ENCODE assay signal across 8 cellular contexts in genomic region chr1:155051777-155052398, GRCh38. TPM values are rescaled to one million over a fixed set of nuclear protein-coding genes. Genes with fewer than 3 reads are reported as not detected.
DNase-seq lines count a peak whose midpoint lies in the region; ATAC-seq and TF ChIP-seq lines count a peak whose summit lies in the region.

No MANE protein-coding gene starts in this region.

- H3K36me3 ChIP-seq in left lung, result peaks cover 0 to 34% of the 10 kb centered on the region in 2 donors

- peak overlapping the region; percentile 81 to 97 for H3K27ac ChIP-seq in left lung

- peak overlapping the region; percentile 68 for H3K4me3 ChIP-seq in choroid plexus epithelial cell (ENCODE audit: low read depth, low read length)
- H3K4me3 ChIP-seq in left lung, result peak overlapping the region; percentile 78 to 95

- H3K27ac Mint-ChIP-seq in WTC11, result no peak overlapping the region

- H3K4me1 Mint-ChIP-seq in WTC11, result peaks cover 32% of the 10 kb centered on the region

- TF ChIP-seq CTCF in WTC11 (IDR thresholded peaks at IDR 0.05) (no peak), choroid plexus epithelial cell (conservative IDR thresholded peaks at IDR 0.05; ENCODE audit: low read depth, low read length) (no peak), left lung (IDR thresholded peaks at IDR 0.05) (no peak)

- peak overlapping the region; percentile 65 for H3K4me3 Mint-ChIP-seq in WTC11

- peak; percentile 1; the same call in 1 of the 2 replicates for ATAC-seq in WTC11
- peak; percentile 50 for ATAC-seq in left lung
- ATAC-seq in HG03280 (IDR thresholded peaks at IDR 0.05; ENCODE audit: unreplicated experiment), result no peak

- CTCF ChIA-PET in WTC11 (lab: Charles Lee), result interaction anchor here (0.6 to 9.4 kb wide), 22 partner anchors 8 to 203 kb away, joined by 3 to 176 read pairs (median 8); partner anchors contain the start of genes EFNA3, EFNA4, SHC1 and ZBTB7B

- H3K9me3 Mint-ChIP-seq in WTC11, result no peaks in the 10 kb centered on the region

- intact Hi-C loops in left lung (cut with DNase I), result no loop called here

- peaks cover 15 to 42% of the 10 kb centered on the region in 2 donors for H3K4me1 ChIP-seq in left lung

- DNase-seq in activated gamma-delta T cell treated with Interleukin-2 at 50 U/mL for 16 hours, result peak; percentile 34
- no peak for DNase-seq in activated gamma-delta T cell (lab: John Stamatoyannopoulos, UW)
- peak; percentile 33 for DNase-seq in NCI-H1092 treated with DMSO at 0.1 percent for 48 hours (lab: John Stamatoyannopoulos, UW)
- DNase-seq in WTC11 (ENCODE audit: low spot score), result no peak
- DNase-seq in choroid plexus epithelial cell (ENCODE audit: low read depth), result no peak
- DNase-seq in left lung, result peak; percentile 81 to 85
- peak in 2 of 3 experiments; percentile 20 to 34 for DNase-seq in stimulated activated CD4-positive, alpha-beta T cell treated with anti-CD3 and anti-CD28 coated beads, TNF-alpha, amount 100 ng/mL, for 4 hours (ENCODE audit: low read depth in 3 of 3)

- no peaks in the 10 kb centered on the region for H3K9me3 ChIP-seq in left lung

- H3K27me3 Mint-ChIP-seq in WTC11 (ENCODE audit: low read depth), result peaks cover 20% of the 10 kb centered on the region

- H3K27me3 ChIP-seq in left lung, result no peaks in the 10 kb centered on the region

- no peaks in the 10 kb centered on the region for H3K36me3 Mint-ChIP-seq in WTC11

- POLR2A ChIA-PET in WTC11 (lab: Charles Lee), result interaction anchor here (0.6 kb wide), 1 partner anchor 30 kb away, joined by 3 read pairs; no protein-coding TSS in a partner anchor

TF ChIP-seq in WTC11, 78 proteins besides CTCF, POLR2A, EP300 and RAD21 (continues in another document):
- TF ChIP-seq AFF4 (CRISPR knock-in tag; IDR thresholded peaks at IDR 0.05; ENCODE audit: borderline replicate concordance) (no peak), NFATC4 (CRISPR knock-in tag; IDR thresholded peaks at IDR 0.05) (no peak), MYBL2 (CRISPR knock-in tag; IDR thresholded peaks at IDR 0.05) (no peak), ZNF317 (CRISPR knock-in tag; IDR thresholded peaks at IDR 0.05; ENCODE audit: borderline replicate concordance, low read depth) (no peak), E2F4 (CRISPR knock-in tag; IDR thresholded peaks at IDR 0.05; ENCODE audit: borderline replicate concordance, low read depth) (no peak), FOXJ3 (CRISPR knock-in tag; IDR thresholded peaks at IDR 0.05; ENCODE audit: borderline replicate concordance) (no peak), ESRRA (CRISPR knock-in tag; IDR thresholded peaks at IDR 0.05; ENCODE audit: borderline replicate concordance) (no peak), ATF1 (CRISPR knock-in tag; IDR thresholded peaks at IDR 0.05) (no peak), ZNF396 (CRISPR knock-in tag; IDR thresholded peaks at IDR 0.05; ENCODE audit: borderline replicate concordance) (no peak), NR3C1 (CRISPR knock-in tag; conservative IDR thresholded peaks at IDR 0.05; ENCODE audit: low read depth) (no peak)
- TF ChIP-seq, protein P1, sequence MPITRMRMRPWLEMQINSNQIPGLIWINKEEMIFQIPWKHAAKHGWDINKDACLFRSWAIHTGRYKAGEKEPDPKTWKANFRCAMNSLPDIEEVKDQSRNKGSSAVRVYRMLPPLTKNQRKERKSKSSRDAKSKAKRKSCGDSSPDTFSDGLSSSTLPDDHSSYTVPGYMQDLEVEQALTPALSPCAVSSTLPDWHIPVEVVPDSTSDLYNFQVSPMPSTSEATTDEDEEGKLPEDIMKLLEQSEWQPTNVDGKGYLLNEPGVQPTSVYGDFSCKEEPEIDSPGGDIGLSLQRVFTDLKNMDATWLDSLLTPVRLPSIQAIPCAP (CRISPR knock-in tag; IDR thresholded peaks at IDR 0.05), result no peak
- TF ChIP-seq, protein P2, sequence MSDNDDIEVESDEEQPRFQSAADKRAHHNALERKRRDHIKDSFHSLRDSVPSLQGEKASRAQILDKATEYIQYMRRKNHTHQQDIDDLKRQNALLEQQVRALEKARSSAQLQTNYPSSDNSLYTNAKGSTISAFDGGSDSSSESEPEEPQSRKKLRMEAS (CRISPR knock-in tag; IDR thresholded peaks at IDR 0.05), result no peak
- TF ChIP-seq, protein P3, sequence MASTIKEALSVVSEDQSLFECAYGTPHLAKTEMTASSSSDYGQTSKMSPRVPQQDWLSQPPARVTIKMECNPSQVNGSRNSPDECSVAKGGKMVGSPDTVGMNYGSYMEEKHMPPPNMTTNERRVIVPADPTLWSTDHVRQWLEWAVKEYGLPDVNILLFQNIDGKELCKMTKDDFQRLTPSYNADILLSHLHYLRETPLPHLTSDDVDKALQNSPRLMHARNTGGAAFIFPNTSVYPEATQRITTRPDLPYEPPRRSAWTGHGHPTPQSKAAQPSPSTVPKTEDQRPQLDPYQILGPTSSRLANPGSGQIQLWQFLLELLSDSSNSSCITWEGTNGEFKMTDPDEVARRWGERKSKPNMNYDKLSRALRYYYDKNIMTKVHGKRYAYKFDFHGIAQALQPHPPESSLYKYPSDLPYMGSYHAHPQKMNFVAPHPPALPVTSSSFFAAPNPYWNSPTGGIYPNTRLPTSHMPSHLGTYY (CRISPR knock-in tag; IDR thresholded peaks at IDR 0.05), result no peak
- TF ChIP-seq, protein P4, sequence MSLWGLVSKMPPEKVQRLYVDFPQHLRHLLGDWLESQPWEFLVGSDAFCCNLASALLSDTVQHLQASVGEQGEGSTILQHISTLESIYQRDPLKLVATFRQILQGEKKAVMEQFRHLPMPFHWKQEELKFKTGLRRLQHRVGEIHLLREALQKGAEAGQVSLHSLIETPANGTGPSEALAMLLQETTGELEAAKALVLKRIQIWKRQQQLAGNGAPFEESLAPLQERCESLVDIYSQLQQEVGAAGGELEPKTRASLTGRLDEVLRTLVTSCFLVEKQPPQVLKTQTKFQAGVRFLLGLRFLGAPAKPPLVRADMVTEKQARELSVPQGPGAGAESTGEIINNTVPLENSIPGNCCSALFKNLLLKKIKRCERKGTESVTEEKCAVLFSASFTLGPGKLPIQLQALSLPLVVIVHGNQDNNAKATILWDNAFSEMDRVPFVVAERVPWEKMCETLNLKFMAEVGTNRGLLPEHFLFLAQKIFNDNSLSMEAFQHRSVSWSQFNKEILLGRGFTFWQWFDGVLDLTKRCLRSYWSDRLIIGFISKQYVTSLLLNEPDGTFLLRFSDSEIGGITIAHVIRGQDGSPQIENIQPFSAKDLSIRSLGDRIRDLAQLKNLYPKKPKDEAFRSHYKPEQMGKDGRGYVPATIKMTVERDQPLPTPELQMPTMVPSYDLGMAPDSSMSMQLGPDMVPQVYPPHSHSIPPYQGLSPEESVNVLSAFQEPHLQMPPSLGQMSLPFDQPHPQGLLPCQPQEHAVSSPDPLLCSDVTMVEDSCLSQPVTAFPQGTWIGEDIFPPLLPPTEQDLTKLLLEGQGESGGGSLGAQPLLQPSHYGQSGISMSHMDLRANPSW (CRISPR knock-in tag; conservative IDR thresholded peaks at IDR 0.05; ENCODE audit: low read depth), result no peak

RNA-seq across cellular contexts. Expression of gene ADAM15, which starts 0.8 kb away (rescaled TPM):
- total RNA-seq in WTC11 (2021) (32.1 to 38.4 TPM (median 33.2 TPM) in 3 replicates), left lung (100 to 1,000 TPM; 116 to 172 TPM)

RNA-seq across cellular contexts. Expression of gene EFNA4, which starts 11.7 kb away (rescaled TPM):
- total RNA-seq in WTC11 (2021) (19.5 to 22.7 TPM (median 22.3 TPM) in 3 replicates), left lung (10 to 100 TPM in 1 of 2 donors, 1 to 10 TPM in 1; 8.6 to 11.2 TPM)

RNA-seq across cellular contexts. Expression of gene DCST1, which starts 18.3 kb away (rescaled TPM):
- 0.15 TPM in 1 of 3 replicates, not detected in the others for total RNA-seq in WTC11 (2021)
- not detected for total RNA-seq in left lung

RNA-seq across cellular contexts. Expression of gene DCST2, which starts 18.3 kb away (rescaled TPM):
- total RNA-seq in WTC11 (2021) (0.83 to 1.8 TPM (median 1.6 TPM) in 3 replicates), left lung (1 to 10 TPM in 1 of 2 donors, under 1 TPM in 1; 0.60 to 1.3 TPM)

RNA-seq across cellular contexts. Expression of gene EFNA3, which starts 26.7 kb away (rescaled TPM):
- total RNA-seq in WTC11 (2021), result 12.5 to 15.4 TPM (median 15.4 TPM) in 3 replicates
- 1 to 10 TPM; 1.1 to 2.0 TPM for total RNA-seq in left lung

Comparison
In these comparisons a context has a peak if more than half of its experiments do, and no peak if none do; other contexts are left out.
1. DNase-seq: peak in activated gamma-delta T cell treated with Interleukin-2 at 50 U/mL for 16 hours (single experiment), NCI-H1092 treated with DMSO at 0.1 percent for 48 hours (single experiment), left lung (2 of 2) and stimulated activated CD4-positive, alpha-beta T cell treated with anti-CD3 and anti-CD28 coated beads, TNF-alpha, amount 100 ng/mL, for 4 hours (2 of 3); none in activated gamma-delta T cell (single experiment), WTC11 (single experiment) and choroid plexus epithelial cell (single experiment).